Comparison of ENCODE assay signal across 8 cellular contexts in genomic region chr9:33676746-33677505, GRCh38.
DNase-seq lines count a peak whose midpoint lies in the region; ATAC-seq and TF ChIP-seq lines count a peak whose summit lies in the region.

No MANE protein-coding gene starts in this region.

- peaks cover 69% of the 10 kb centered on the region for H3K27me3 Mint-ChIP-seq in activated T-cell treated with anti-CD3 and anti-CD28 coated beads, Interleukin-2, amount 50 U/mL, for 4 hours (ENCODE audit: low read depth)
- peaks cover 72 to 85% (median 80%) of the 10 kb centered on the region in 5 donors for H3K27me3 Mint-ChIP-seq in naive thymus-derived CD4-positive, alpha-beta T cell

- intact Hi-C loops in naive thymus-derived CD4-positive, alpha-beta T cell (cut with micrococcal nuclease), result no loop called here

- H3K27me3 ChIP-seq in naive thymus-derived CD4-positive, alpha-beta T cell (ENCODE audit: control insufficient read depth in 2 of 2, insufficient read depth in 2 of 2, low read length in 2 of 2), result peaks cover 10 to 12% of the 10 kb centered on the region in 2 donors
- H3K27me3 ChIP-seq in thoracic aorta (replicated peaks; ENCODE audit: insufficient read depth), result no peaks in the 10 kb centered on the region

- ATAC-seq in activated T-cell treated with anti-CD3 and anti-CD28 coated beads, Interleukin-2, amount 50 U/mL, for 4 hours, result peak; percentile 82 to 85
- ATAC-seq in naive thymus-derived CD4-positive, alpha-beta T cell, result peak; percentile 72
- ATAC-seq in thoracic aorta (ENCODE audit: insufficient number of reproducible peaks, low FRiP score, low read depth) (no peak), HG02642 (IDR thresholded peaks at IDR 0.05; ENCODE audit: poor library complexity, unreplicated experiment) (no peak)

- H3K4me1 ChIP-seq in naive thymus-derived CD4-positive, alpha-beta T cell (ENCODE audit: control insufficient read depth in 2 of 2, insufficient read depth in 2 of 2, low read length in 2 of 2), result no peaks in the 10 kb centered on the region
- H3K4me1 ChIP-seq in thoracic aorta (ENCODE audit: control insufficient read depth in 1 of 2, low read depth in 2 of 2), result peaks cover 3 to 6% of the 10 kb centered on the region in 2 donors

- CTCF ChIA-PET in naive thymus-derived CD4-positive, alpha-beta T cell (lab: Charles Lee), result no interaction called here

- H3K27ac ChIP-seq in naive thymus-derived CD4-positive, alpha-beta T cell (ENCODE audit: low read depth, low read length), result no peak overlapping the region
- H3K27ac ChIP-seq in thoracic aorta, result no peak overlapping the region

- TF ChIP-seq CTCF in fibroblast of mammary gland (conservative IDR thresholded peaks at IDR 0.05; ENCODE audit: control insufficient read depth, insufficient read depth, low read depth, low read length), result no peak
- no peak for TF ChIP-seq CTCF in thoracic aorta (IDR thresholded peaks at IDR 0.05)

- peaks cover 6% of the 10 kb centered on the region for H3K4me1 Mint-ChIP-seq in activated T-cell treated with anti-CD3 and anti-CD28 coated beads, Interleukin-2, amount 50 U/mL, for 4 hours (ENCODE audit: low read depth)
- peaks cover 4 to 10% (median 6%) of the 10 kb centered on the region in 7 donors for H3K4me1 Mint-ChIP-seq in naive thymus-derived CD4-positive, alpha-beta T cell

- POLR2A ChIA-PET in naive thymus-derived CD4-positive, alpha-beta T cell (lab: Charles Lee), result no interaction called here

- peak overlapping the region; percentile 84 for H3K4me3 Mint-ChIP-seq in activated T-cell treated with anti-CD3 and anti-CD28 coated beads, Interleukin-2, amount 50 U/mL, for 4 hours
- peak overlapping the region; percentile 82 to 99 (median 93) for H3K4me3 Mint-ChIP-seq in naive thymus-derived CD4-positive, alpha-beta T cell

- DNase-seq in DMS 273 (lab: John Stamatoyannopoulos, UW; ENCODE audit: unreplicated experiment) (peak; percentile 85), DMS 273 treated with DMSO at 0.1 percent for 48 hours (lab: John Stamatoyannopoulos, UW) (no peak), NCI-H2227 treated with DMSO at 0.1 percent for 48 hours (lab: John Stamatoyannopoulos, UW) (peak; percentile 57), fibroblast of mammary gland (ENCODE audit: low read depth) (no peak), thoracic aorta (ENCODE audit: low spot score) (no peak)
- peak; percentile 10 for DNase-seq in activated T-cell treated with anti-CD3 and anti-CD28 coated beads, Interleukin-2, amount 50 U/mL, for 4 hours
- peak in 8 of 9 donors; percentile 4 to 31 (median 16) for DNase-seq in naive thymus-derived CD4-positive, alpha-beta T cell

- H3K9me3 Mint-ChIP-seq in activated T-cell treated with anti-CD3 and anti-CD28 coated beads, Interleukin-2, amount 50 U/mL, for 4 hours, result no peaks in the 10 kb centered on the region
- peaks cover 0 to 4% (median 2%) of the 10 kb centered on the region in 11 donors for H3K9me3 Mint-ChIP-seq in naive thymus-derived CD4-positive, alpha-beta T cell

- H3K27ac Mint-ChIP-seq in naive thymus-derived CD4-positive, alpha-beta T cell, result peak overlapping the region in 1 of 9 donors; percentile 24

- H3K36me3 ChIP-seq in naive thymus-derived CD4-positive, alpha-beta T cell (ENCODE audit: control insufficient read depth in 2 of 3, insufficient read depth in 3 of 3, low read length in 3 of 3), result no peaks in the 10 kb centered on the region
- H3K36me3 ChIP-seq in thoracic aorta, result no peaks in the 10 kb centered on the region

- H3K4me3 ChIP-seq in fibroblast of mammary gland (ENCODE audit: control insufficient read depth, low read depth, low read length) (peak overlapping the region; percentile 26), thoracic aorta (peak overlapping the region; percentile 76)
- peak overlapping the region; percentile 33 for H3K4me3 ChIP-seq in naive thymus-derived CD4-positive, alpha-beta T cell (ENCODE audit: low read length)

- no peaks in the 10 kb centered on the region for H3K36me3 Mint-ChIP-seq in activated T-cell treated with anti-CD3 and anti-CD28 coated beads, Interleukin-2, amount 50 U/mL, for 4 hours (ENCODE audit: insufficient read depth)
- peaks cover 0 to 4% (median 0%) of the 10 kb centered on the region in 5 donors for H3K36me3 Mint-ChIP-seq in naive thymus-derived CD4-positive, alpha-beta T cell

- H3K9me3 ChIP-seq in naive thymus-derived CD4-positive, alpha-beta T cell (ENCODE audit: control insufficient read depth in 2 of 3, low read length in 3 of 3), result no peaks in the 10 kb centered on the region
- H3K9me3 ChIP-seq in thoracic aorta, result no peaks in the 10 kb centered on the region

Comparison
In these comparisons a context has a peak if more than half of its experiments do, and no peak if none do; other contexts are left out.
1. DNase-seq: peak in DMS 273 (single experiment), NCI-H2227 treated with DMSO at 0.1 percent for 48 hours (single experiment), activated T-cell treated with anti-CD3 and anti-CD28 coated beads, Interleukin-2, amount 50 U/mL, for 4 hours (single experiment) and naive thymus-derived CD4-positive, alpha-beta T cell (8 of 9); none in DMS 273 treated with DMSO at 0.1 percent for 48 hours (single experiment), fibroblast of mammary gland (single experiment) and thoracic aorta (single experiment).
2. ATAC-seq: peak in activated T-cell treated with anti-CD3 and anti-CD28 coated beads, Interleukin-2, amount 50 U/mL, for 4 hours (2 of 2) and naive thymus-derived CD4-positive, alpha-beta T cell (single experiment); none in thoracic aorta (single experiment) and HG02642 (single experiment).
3. H3K4me3 ChIP-seq: peak in every context shown above with its lines; median percentile 76 in thoracic aorta; 33 in naive thymus-derived CD4-positive, alpha-beta T cell; 26 in fibroblast of mammary gland.